ENCODE assay signal across 5 cellular contexts in genomic region chrX:94655180-94655579, GRCh38.
"Had no signal": no experiment of that assay in that cellular context is flagged by ENCODE, and none has a peak within 500 bp of the region (broad histone marks: within the 10 kb centered on the region; RNA-seq: fewer than 3 reads in every experiment).

No MANE protein-coding gene starts in this region.

- H3K27ac ChIP-seq: HL-60 had no signal

- ATAC-seq: GM23338, HepG2 had no signal

- H3K4me3 ChIP-seq: GM23338 had no signal

- DNase-seq: H9, HCEC 1CT had no signal
